ENCODE assay signal across 1 cellular context in genomic region chr6:159979136-159979874, GRCh38.
A peak's percentile ranks its signal among the peaks of the same experiment; 100 is the strongest.
TF ChIP-seq lines count a peak whose summit lies in the region.

No MANE protein-coding gene starts in this region.

TF ChIP-seq in K562, 482 proteins besides CTCF, POLR2A, EP300 and RAD21 (continued from another document and continues in another):
- TF ChIP-seq MGA (IDR thresholded peaks at IDR 0.05) = peak; percentile 93
- TF ChIP-seq RFX1 (IDR thresholded peaks at IDR 0.05) = no peak
- TF ChIP-seq HNRNPUL1 (IDR thresholded peaks at IDR 0.05; ENCODE audit: low read length) = no peak
- no peak for TF ChIP-seq ZNF263 (CRISPR knock-in tag; IDR thresholded peaks at IDR 0.05; ENCODE audit: borderline replicate concordance)
- TF ChIP-seq BHLHE40 (IDR thresholded peaks at IDR 0.05; ENCODE audit: low read length) = no peak
- no peak for TF ChIP-seq SP2 (IDR thresholded peaks at IDR 0.05; ENCODE audit: extremely low read depth, low read depth, low read length, poor library complexity, severe bottlenecking)
- no peak for TF ChIP-seq E2F4 (CRISPR knock-in tag; IDR thresholded peaks at IDR 0.05; ENCODE audit: low read depth)
- peak in 1 of 2 experiments; percentile 35; a peak in 1 of 4 replicates for TF ChIP-seq HDAC1 (IDR thresholded peaks at IDR 0.05)
- TF ChIP-seq TOE1 (IDR thresholded peaks at IDR 0.05; ENCODE audit: borderline replicate concordance) = no peak
- TF ChIP-seq TOE1 (CRISPR knock-in tag; IDR thresholded peaks at IDR 0.05; ENCODE audit: borderline replicate concordance, low read depth) = no peak
- TF ChIP-seq NR2C1 (IDR thresholded peaks at IDR 0.05) = no peak
- no peak for TF ChIP-seq NR2C1 (tag; IDR thresholded peaks at IDR 0.05)
- no peak for TF ChIP-seq SNRNP70 (optimal IDR thresholded peaks at IDR 0.05; ENCODE audit: low read depth, low read length)
- no peak for TF ChIP-seq CREB5 (CRISPR knock-in tag; IDR thresholded peaks at IDR 0.05)
- no peak for TF ChIP-seq KLF6 (CRISPR knock-in tag; IDR thresholded peaks at IDR 0.05; ENCODE audit: borderline replicate concordance)
- no peak for TF ChIP-seq ZNF75A (CRISPR knock-in tag; IDR thresholded peaks at IDR 0.05)
- TF ChIP-seq NFRKB (IDR thresholded peaks at IDR 0.05; ENCODE audit: low read depth) = no peak
- TF ChIP-seq CBX2 (IDR thresholded peaks at IDR 0.05; ENCODE audit: insufficient read depth, low read length, poor library complexity, severe bottlenecking) = no peak
- 0 out of 2 replicates have a peak, but pooled peaks have one; percentile 25 for TF ChIP-seq SPI1 (IDR thresholded peaks at IDR 0.05; ENCODE audit: borderline replicate concordance, low read depth, low read length)
- no peak for TF ChIP-seq ZBTB34 (CRISPR knock-in tag; IDR thresholded peaks at IDR 0.05)
- no peak for TF ChIP-seq ID3 (CRISPR knock-in tag; IDR thresholded peaks at IDR 0.05)
- no peak for TF ChIP-seq ID3 (tag; IDR thresholded peaks at IDR 0.05)
- no peak for TF ChIP-seq LCOR (CRISPR knock-in tag; IDR thresholded peaks at IDR 0.05)
- no peak for TF ChIP-seq AFF1 (IDR thresholded peaks at IDR 0.05; ENCODE audit: low read depth in 1 of 2, partially characterized antibody in 2 of 2)
- no peak for TF ChIP-seq SREBF1 (IDR thresholded peaks at IDR 0.05; ENCODE audit: borderline replicate concordance, low read depth, low read length)
- no peak for TF ChIP-seq MXD1 (CRISPR knock-in tag; IDR thresholded peaks at IDR 0.05; ENCODE audit: borderline replicate concordance, poor library complexity, severe bottlenecking)
- TF ChIP-seq PKNOX1 (IDR thresholded peaks at IDR 0.05) = peak; percentile 86
- no peak for TF ChIP-seq ZBTB43 (CRISPR knock-in tag; IDR thresholded peaks at IDR 0.05)
- TF ChIP-seq CXXC5 (CRISPR knock-in tag; IDR thresholded peaks at IDR 0.05) = no peak
- no peak for TF ChIP-seq NFXL1 (CRISPR knock-in tag; IDR thresholded peaks at IDR 0.05)
- no peak for TF ChIP-seq BDP1 (IDR thresholded peaks at IDR 0.05; ENCODE audit: insufficient read depth, insufficient read length)
- TF ChIP-seq GATAD2A (IDR thresholded peaks at IDR 0.05) = peak; percentile 70; the same call in 1 of the 2 replicates
